ENCODE assay signal across 7 cellular contexts in genomic region chr10:3239066-3239919, GRCh38.
A peak's percentile ranks its signal among the peaks of the same experiment; 100 is the strongest.
DNase-seq lines count a peak whose midpoint lies in the region; ATAC-seq and TF ChIP-seq lines count a peak whose summit lies in the region.

No MANE protein-coding gene starts in this region.

- DNase-seq in PC-3 = peak; percentile 29
- DNase-seq in activated T-cell treated with anti-CD3 and anti-CD28 coated beads, Interleukin-2, amount 50 U/mL, for 72 hours = peak; percentile 75 to 76
- DNase-seq in fibroblast of the conjunctiva (ENCODE audit: low read depth) = peak; percentile 65
- DNase-seq in occipital lobe (lab: John Stamatoyannopoulos, UW) = peak; percentile 9
- peak in 1 of 2 donors; percentile 83 for DNase-seq in suprapubic skin (ENCODE audit: low spot score in 2 of 2)

- H3K27ac ChIP-seq in PC-3 (ENCODE audit: low read length) (no peak overlapping the region), suprapubic skin (no peak overlapping the region)

- no peak overlapping the region for H3K4me3 Mint-ChIP-seq in activated T-cell treated with anti-CD3 and anti-CD28 coated beads, Interleukin-2, amount 50 U/mL, for 72 hours

- H3K36me3 ChIP-seq in PC-3 (ENCODE audit: low read depth, low read length) = no peaks in the 10 kb centered on the region
- no peaks in the 10 kb centered on the region for H3K36me3 ChIP-seq in suprapubic skin

- no peaks in the 10 kb centered on the region for H4K20me1 ChIP-seq in PC-3 (ENCODE audit: low read length)

- H3K4me1 Mint-ChIP-seq in activated T-cell treated with anti-CD3 and anti-CD28 coated beads, Interleukin-2, amount 50 U/mL, for 72 hours (ENCODE audit: low read depth) = peaks cover 8% of the 10 kb centered on the region

- TF ChIP-seq EP300 in suprapubic skin (IDR thresholded peaks at IDR 0.05) = no peak

- TF ChIP-seq CTCF in GM12875 (IDR thresholded peaks at IDR 0.05; ENCODE audit: borderline replicate concordance, insufficient read depth, low read depth, low read length) (peak; percentile 89), PC-3 (conservative IDR thresholded peaks at IDR 0.05; ENCODE audit: low read depth, low read length) (peak; percentile 55), suprapubic skin (IDR thresholded peaks at IDR 0.05) (peak; percentile 72 to 86)

- POLR2A ChIA-PET in PC-3 (lab: Charles Lee; ENCODE audit: unreplicated experiment) = no interaction called here

- H3K4me2 ChIP-seq in PC-3 (ENCODE audit: low read length) = no peak overlapping the region

- intact Hi-C loops in PC-3 (cut with micrococcal nuclease) = no loop called here

- no peak overlapping the region for H3K9ac ChIP-seq in PC-3 (ENCODE audit: low read length)

- no peaks in the 10 kb centered on the region for H3K9me3 Mint-ChIP-seq in activated T-cell treated with anti-CD3 and anti-CD28 coated beads, Interleukin-2, amount 50 U/mL, for 72 hours

- no peaks in the 10 kb centered on the region for H3K9me2 ChIP-seq in PC-3 (replicated peaks; ENCODE audit: low read length)

- ATAC-seq in HG02610 (IDR thresholded peaks at IDR 0.05; ENCODE audit: unreplicated experiment) (peak; percentile 50), PC-3 (peak; percentile 89)
- ATAC-seq in activated T-cell treated with anti-CD3 and anti-CD28 coated beads, Interleukin-2, amount 50 U/mL, for 72 hours (replicated peaks in 1 of 2) = peak; percentile 87 to 88

- H2AFZ ChIP-seq in PC-3 (ENCODE audit: low read length) = no peak overlapping the region

- CTCF ChIA-PET in PC-3 (lab: Charles Lee) = no interaction called here

- H3K9me3 ChIP-seq in PC-3 (ENCODE audit: low read length) = no peaks in the 10 kb centered on the region
- no peaks in the 10 kb centered on the region for H3K9me3 ChIP-seq in suprapubic skin

- no peaks in the 10 kb centered on the region for H3K79me2 ChIP-seq in PC-3 (ENCODE audit: low read length)

- no peaks in the 10 kb centered on the region for H3K27me3 ChIP-seq in PC-3 (ENCODE audit: low read length)
- H3K27me3 ChIP-seq in suprapubic skin = no peaks in the 10 kb centered on the region

- H3K36me3 Mint-ChIP-seq in activated T-cell treated with anti-CD3 and anti-CD28 coated beads, Interleukin-2, amount 50 U/mL, for 72 hours (ENCODE audit: insufficient read depth in 2 of 2) = no peaks in the 10 kb centered on the region

- TF ChIP-seq POLR2A in suprapubic skin (IDR thresholded peaks at IDR 0.05) = no peak

- no TSS peak for BruUV-seq in PC-3 (replicated peaks; lab: Mats Ljungman, UMichigan)

- H3K4me3 ChIP-seq in GM12875 (ENCODE audit: low read depth, low read length) (no peak overlapping the region), PC-3 (ENCODE audit: low read length) (no peak overlapping the region), suprapubic skin (no peak overlapping the region)

- H3K4me1 ChIP-seq in PC-3 (ENCODE audit: insufficient read depth, low read length) (no peaks in the 10 kb centered on the region), suprapubic skin (peaks cover 8% of the 10 kb centered on the region)

- peaks cover 26% of the 10 kb centered on the region for H3K27me3 Mint-ChIP-seq in activated T-cell treated with anti-CD3 and anti-CD28 coated beads, Interleukin-2, amount 50 U/mL, for 72 hours (ENCODE audit: low read depth)

- H3F3A ChIP-seq in PC-3 (ENCODE audit: low read length, unreplicated experiment) = no peaks in the 10 kb centered on the region

- H3K27ac Mint-ChIP-seq in activated T-cell treated with anti-CD3 and anti-CD28 coated beads, Interleukin-2, amount 50 U/mL, for 72 hours = no peak overlapping the region

- 34% methylated on average over 32 of the region's 35 CpGs for WGBS in suprapubic skin
